Comparison of ENCODE assay signal across 11 cellular contexts in genomic region chr5:54738118-54738972, GRCh38.
DNase-seq lines count a peak whose midpoint lies in the region; ATAC-seq, FAIRE-seq and TF ChIP-seq lines count a peak whose summit lies in the region.
"Had no signal": no experiment of that assay in that cellular context is flagged by ENCODE, and none has a peak within 500 bp of the region (broad histone marks: within the 10 kb centered on the region; RNA-seq: fewer than 3 reads in every experiment).

No MANE protein-coding gene starts in this region.

- no peak for TF ChIP-seq EP300 in H1 (IDR thresholded peaks at IDR 0.05; ENCODE audit: borderline replicate concordance in 1 of 2, low read depth in 2 of 2, low read length in 2 of 2)

- CTCF ChIA-PET in H1 (lab: Charles Lee; ENCODE audit: partially characterized antibody), result interaction anchor here (0.5 to 0.7 kb wide), 3 partner anchors 16 to 356 kb away, joined by 3 read pairs; no protein-coding TSS in a partner anchor

- H3K79me2 ChIP-seq in Loucy (ENCODE audit: insufficient read depth, low read length), result no peaks in the 10 kb centered on the region
- H3K79me2 ChIP-seq in H1 (ENCODE audit: control insufficient read depth in 1 of 2, insufficient read depth in 2 of 2, low read length in 2 of 2), result no peaks in the 10 kb centered on the region

- no peaks in the 10 kb centered on the region for H4K20me1 ChIP-seq in Loucy (ENCODE audit: insufficient read depth, low read length, poor library complexity, severe bottlenecking)
- H4K20me1 ChIP-seq in H1 (replicated peaks in 1 of 2; ENCODE audit: control insufficient read depth in 1 of 2, insufficient read depth in 2 of 2, low read length in 2 of 2), result no peaks in the 10 kb centered on the region

- no peaks in the 10 kb centered on the region for H3K36me3 ChIP-seq in Loucy (ENCODE audit: insufficient read depth, low read length)
- H3K36me3 ChIP-seq in H1 (ENCODE audit: control insufficient read depth in 2 of 4, insufficient read depth in 4 of 4, low read length in 3 of 4), result no peaks in the 10 kb centered on the region
- H3K36me3 ChIP-seq: Peyer's patch had no signal

- no peak overlapping the region for H3K14ac ChIP-seq in H1 (ENCODE audit: insufficient read length)

- no peaks in the 10 kb centered on the region for H3K9me2 ChIP-seq in Loucy (replicated peaks; ENCODE audit: low read depth, low read length)

- H3K4me1 ChIP-seq in Loucy (ENCODE audit: insufficient read depth, low read length, poor library complexity, severe bottlenecking) (peaks cover 27% of the 10 kb centered on the region), H1 (replicated peaks in 1 of 4; ENCODE audit: control insufficient read depth in 3 of 4, insufficient read depth in 4 of 4, low read length in 3 of 4) (peaks cover 0 to 2% (median under 1%) of the 10 kb centered on the region in 4 experiments; a peak in 1 of 7 replicates)

- ATAC-seq in GM21576 (IDR thresholded peaks at IDR 0.05; ENCODE audit: unreplicated experiment), result no peak

- TF ChIP-seq CTCF in Loucy (conservative IDR thresholded peaks at IDR 0.05; ENCODE audit: low read length), result no peak
- TF ChIP-seq CTCF in H1 (IDR thresholded peaks at IDR 0.05; ENCODE audit: control extremely low read depth in 1 of 3, insufficient read depth in 1 of 3, low read depth in 1 of 3, low read length in 3 of 3), result no peak

- H3K23ac ChIP-seq in H1 (ENCODE audit: insufficient read length), result no peak overlapping the region

- no peak overlapping the region for H4K5ac ChIP-seq in H1 (ENCODE audit: insufficient read length, low read depth, low read length)

- no peak overlapping the region for H3K4ac ChIP-seq in H1 (replicated peaks; ENCODE audit: insufficient read length, low read depth, low read length)

- no peak overlapping the region for H3K56ac ChIP-seq in H1 (replicated peaks; ENCODE audit: insufficient read length, low read depth, low read length)

- H2BK5ac ChIP-seq in H1 (ENCODE audit: low read depth, low read length), result peak overlapping the region; percentile 63; the same call in 1 of the 2 replicates

- H3K9ac ChIP-seq in Loucy (ENCODE audit: low read depth, low read length, poor library complexity, severe bottlenecking), result no peak overlapping the region
- no peak overlapping the region for H3K9ac ChIP-seq in H1 (replicated peaks in 1 of 4; ENCODE audit: extremely low read depth in 1 of 4, low read depth in 3 of 4, low read length in 3 of 4)

- peak; percentile 72 for DNase-seq in Ammon's horn (ENCODE audit: low spot score)
- DNase-seq in H1 (ENCODE audit: low read depth in 1 of 2, low spot score in 2 of 2), result no peak
- peak; percentile 59 for DNase-seq in mucosa of gallbladder (ENCODE audit: low spot score)
- no peak for DNase-seq in UCSD-AML1 (lab: John Stamatoyannopoulos, UW; ENCODE audit: unreplicated experiment)
- no peak for DNase-seq in D341Med (ENCODE audit: low spot score)
- DNase-seq in NCI-H1417 treated with DMSO at 0.1 percent for 48 hours (lab: John Stamatoyannopoulos, UW), result no peak
- DNase-seq: activated T-cell treated with anti-CD3 and anti-CD28 coated beads, Interleukin-2, amount 50 U/mL, for 1 hour; stimulated activated CD8-positive, alpha-beta memory T cell treated with anti-CD3 and anti-CD28 coated beads, Interleukin-4, amount 100 ng/mL, for 48 hours had no signal

- FAIRE-seq in H1 (lab: Jason Lieb, UNC), result no peak

- no peak overlapping the region for H3K4me3 ChIP-seq in Loucy (ENCODE audit: low read length, poor library complexity, severe bottlenecking)
- H3K4me3 ChIP-seq in H1 (ENCODE audit: extremely low read depth in 1 of 4, insufficient read depth in 2 of 4, low read depth in 3 of 4, low read length in 4 of 4), result no peak overlapping the region
- H3K4me3 ChIP-seq: Peyer's patch had no signal

- H2AK5ac ChIP-seq in H1 (ENCODE audit: low read depth, low read length), result peak overlapping the region; percentile 61; the same call in 1 of the 2 replicates

- H3K4me2 ChIP-seq in Loucy (ENCODE audit: low read depth, low read length, poor library complexity, severe bottlenecking) (no peak overlapping the region), H1 (ENCODE audit: insufficient read depth in 1 of 2, low read depth in 2 of 2, low read length in 2 of 2) (no peak overlapping the region)

- no peak for TF ChIP-seq RAD21 in H1 (IDR thresholded peaks at IDR 0.05 in 1 of 2, conservative IDR thresholded peaks at IDR 0.05 in 1 of 2; ENCODE audit: low read depth in 2 of 2, low read length in 2 of 2)

- H3K27me3 ChIP-seq in Loucy (ENCODE audit: insufficient read depth, low read length, poor library complexity, severe bottlenecking) (no peaks in the 10 kb centered on the region), H1 (replicated peaks in 1 of 4; ENCODE audit: control insufficient read depth in 3 of 4, extremely low read depth in 1 of 4, insufficient read depth in 3 of 4, low read length in 3 of 4) (no peaks in the 10 kb centered on the region)
- H3K27me3 ChIP-seq: Peyer's patch had no signal

- POLR2A ChIA-PET in H1 (lab: Charles Lee; ENCODE audit: partially characterized antibody), result no interaction called here

- no peak overlapping the region for H3K27ac ChIP-seq in H1 (ENCODE audit: low read depth, low read length)

- no peaks in the 10 kb centered on the region for H3K79me1 ChIP-seq in H1 (ENCODE audit: low read depth, low read length)

- H4K91ac ChIP-seq in H1 (replicated peaks; ENCODE audit: insufficient read length, low read length), result no peak overlapping the region

- no peak for TF ChIP-seq POLR2A in H1 (IDR thresholded peaks at IDR 0.05; ENCODE audit: control extremely low read depth in 1 of 2, low read depth in 2 of 2, low read length in 2 of 2)

- no peak overlapping the region for H2BK120ac ChIP-seq in H1 (replicated peaks; ENCODE audit: low read depth, low read length)

- WGBS in H1 (ENCODE audit: extremely low coverage in 1 of 2, insufficient coverage in 1 of 2, insufficient read length in 1 of 2, insufficient replicate concordance in 2 of 2, low coverage in 1 of 2, low lambda C conversion rate in 2 of 2, missing lambda C conversion rate in 1 of 2), 2 experiments, result 84% methylated on average over 6 of the region's 6 CpGs; no CpG with 5 or more reads in 1 of the 2 experiments

- no peak overlapping the region for H2BK20ac ChIP-seq in H1 (ENCODE audit: low read length)

- no peak overlapping the region for H4K8ac ChIP-seq in H1 (ENCODE audit: extremely low read depth, insufficient read depth, low read length)

- 0 out of 2 replicates have a peak overlapping the region, but pooled peaks have one; percentile 33 for H2BK15ac ChIP-seq in H1 (ENCODE audit: low read length)

- H3F3A ChIP-seq in Loucy (ENCODE audit: low read depth), result no peaks in the 10 kb centered on the region

- H2AFZ ChIP-seq in Loucy (ENCODE audit: low read length) (peak overlapping the region; percentile 83), H1 (ENCODE audit: low read length) (no peak overlapping the region)

- H3K9me3 ChIP-seq in Loucy (ENCODE audit: insufficient read depth, low read depth, low read length) (no peaks in the 10 kb centered on the region), H1 (ENCODE audit: insufficient read depth in 2 of 2, low read depth in 1 of 2, low read length in 1 of 2) (no peaks in the 10 kb centered on the region)
- H3K9me3 ChIP-seq: Peyer's patch had no signal

- no peak overlapping the region for H3K18ac ChIP-seq in H1 (ENCODE audit: extremely low read depth, low read length)

- no peaks in the 10 kb centered on the region for H3K23me2 ChIP-seq in H1 (ENCODE audit: low read depth, low read length)

- no peak overlapping the region for H2BK12ac ChIP-seq in H1 (ENCODE audit: low read depth, low read length)

TF ChIP-seq in H1, 55 proteins besides CTCF, POLR2A, EP300 and RAD21:
- TF ChIP-seq KDM1A (IDR thresholded peaks at IDR 0.05; ENCODE audit: borderline replicate concordance, low read length) (no peak), MAX (IDR thresholded peaks at IDR 0.05) (no peak), TEAD4 (IDR thresholded peaks at IDR 0.05; ENCODE audit: low read depth, low read length) (no peak), JUND (IDR thresholded peaks at IDR 0.05; ENCODE audit: low read length) (no peak), RBBP5 (IDR thresholded peaks at IDR 0.05; ENCODE audit: borderline replicate concordance, low read depth, low read length) (no peak), CEBPB (IDR thresholded peaks at IDR 0.05; ENCODE audit: low read depth, low read length) (no peak), E2F6 (IDR thresholded peaks at IDR 0.05) (no peak), SUZ12 (IDR thresholded peaks at IDR 0.05; ENCODE audit: low read length) (no peak), CBX5 (IDR thresholded peaks at IDR 0.05; ENCODE audit: low read depth, low read length) (no peak), NANOG (IDR thresholded peaks at IDR 0.05; ENCODE audit: insufficient read depth, low read depth, low read length, poor library complexity, severe bottlenecking) (no peak)

Comparison
In these comparisons a context has a peak if more than half of its experiments do, and no peak if none do; other contexts are left out.
1. DNase-seq: peak in Ammon's horn (single experiment) and mucosa of gallbladder (single experiment); none in H1 (0 of 2), UCSD-AML1 (single experiment), D341Med (single experiment) and NCI-H1417 treated with DMSO at 0.1 percent for 48 hours (single experiment).